Comparison of ENCODE assay signal across 21 cellular contexts in genomic region chr10:101490026-101490425, GRCh38.
"Had no signal": no experiment of that assay in that cellular context is flagged by ENCODE, and none has a peak within 500 bp of the region (broad histone marks: within the 10 kb centered on the region; RNA-seq: fewer than 3 reads in every experiment).

No MANE protein-coding gene starts in this region.

- H2AFZ ChIP-seq: hepatocyte had no signal

- H3K27me3 Mint-ChIP-seq: naive thymus-derived CD8-positive, alpha-beta T cell; stimulated activated naive B cell treated with anti-CD40 and anti-IgM and Interleukin-4, amounts not matched to agents 10 μg/mL and 1 μg/mL and 100 μg/mL, for 72 hours had no signal

- H3K9me3 Mint-ChIP-seq: immature natural killer cell; naive thymus-derived CD8-positive, alpha-beta T cell; nephron progenitor cell; stimulated activated naive B cell treated with anti-CD40 and anti-IgM and Interleukin-4, amounts not matched to agents 10 μg/mL and 1 μg/mL and 100 μg/mL, for 72 hours had no signal

- H3K4me1 ChIP-seq: esophagus muscularis mucosa, gastroesophageal sphincter, thyroid gland had no signal

- H3K79me2 ChIP-seq: hepatocyte had no signal

- H3K9me3 ChIP-seq: esophagus muscularis mucosa, gastroesophageal sphincter, heart left ventricle, lower lobe of right lung, pancreas, right lobe of liver, stomach, thyroid gland had no signal

- DNase-seq: effector memory CD4-positive, alpha-beta T cell; heart left ventricle; immature natural killer cell; left ventricle myocardium superior; lower lobe of right lung; naive thymus-derived CD8-positive, alpha-beta T cell; nephron progenitor cell; pancreas; right lobe of liver; small intestine; stimulated activated CD4-positive, alpha-beta T cell treated with anti-CD3 and anti-CD28 coated beads, Interleukin-15, amount 100 ng/mL, for 24 hours; stimulated activated CD4-positive, alpha-beta T cell treated with anti-CD3 and anti-CD28 coated beads, Interleukin-2, amount 100 ng/mL, for 48 hours; stimulated activated naive B cell treated with anti-CD40 and anti-IgM and Interleukin-4, amounts not matched to agents 10 μg/mL and 1 μg/mL and 100 μg/mL, for 72 hours; stomach; thyroid gland; trophoblast cell had no signal

- H3K4me3 Mint-ChIP-seq: immature natural killer cell; naive thymus-derived CD8-positive, alpha-beta T cell; nephron progenitor cell; stimulated activated naive B cell treated with anti-CD40 and anti-IgM and Interleukin-4, amounts not matched to agents 10 μg/mL and 1 μg/mL and 100 μg/mL, for 72 hours had no signal

- H3K36me3 ChIP-seq: esophagus muscularis mucosa, gastroesophageal sphincter, heart left ventricle, lower lobe of right lung, pancreas, right lobe of liver, stomach, thyroid gland had no signal

- H3K4me2 ChIP-seq: hepatocyte had no signal

- H3K27me3 ChIP-seq: esophagus muscularis mucosa, foreskin keratinocyte, gastroesophageal sphincter, heart left ventricle, hepatocyte, pancreas, right lobe of liver, stomach, thyroid gland had no signal

- H3K4me3 ChIP-seq: coronary artery, esophagus muscularis mucosa, gastroesophageal sphincter, heart left ventricle, hepatocyte, lower lobe of right lung, pancreas, right lobe of liver, stomach, thyroid gland had no signal

- H3K27ac ChIP-seq: coronary artery, esophagus muscularis mucosa, foreskin keratinocyte, gastroesophageal sphincter, heart left ventricle, hepatocyte, lower lobe of right lung, pancreas, right lobe of liver, stomach, thyroid gland had no signal

- H3K27ac Mint-ChIP-seq: naive thymus-derived CD8-positive, alpha-beta T cell; nephron progenitor cell had no signal

- ATAC-seq: foreskin keratinocyte; gastroesophageal sphincter; heart left ventricle; left ventricle myocardium superior; lower lobe of right lung; naive thymus-derived CD8-positive, alpha-beta T cell; pancreas; right lobe of liver; stimulated activated naive B cell treated with anti-CD40 and anti-IgM and Interleukin-4, amounts not matched to agents 10 μg/mL and 1 μg/mL and 100 μg/mL, for 72 hours had no signal
